2 cellular contexts compared by ENCODE assay signal in genomic region chr4:682490-683172, GRCh38.
TF ChIP-seq lines count a peak whose summit lies in the region.

No MANE protein-coding gene starts in this region.

TF ChIP-seq in HCT116, 20 proteins besides CTCF, POLR2A, EP300 and RAD21 (continued from another document):
- TF ChIP-seq, protein P1, sequence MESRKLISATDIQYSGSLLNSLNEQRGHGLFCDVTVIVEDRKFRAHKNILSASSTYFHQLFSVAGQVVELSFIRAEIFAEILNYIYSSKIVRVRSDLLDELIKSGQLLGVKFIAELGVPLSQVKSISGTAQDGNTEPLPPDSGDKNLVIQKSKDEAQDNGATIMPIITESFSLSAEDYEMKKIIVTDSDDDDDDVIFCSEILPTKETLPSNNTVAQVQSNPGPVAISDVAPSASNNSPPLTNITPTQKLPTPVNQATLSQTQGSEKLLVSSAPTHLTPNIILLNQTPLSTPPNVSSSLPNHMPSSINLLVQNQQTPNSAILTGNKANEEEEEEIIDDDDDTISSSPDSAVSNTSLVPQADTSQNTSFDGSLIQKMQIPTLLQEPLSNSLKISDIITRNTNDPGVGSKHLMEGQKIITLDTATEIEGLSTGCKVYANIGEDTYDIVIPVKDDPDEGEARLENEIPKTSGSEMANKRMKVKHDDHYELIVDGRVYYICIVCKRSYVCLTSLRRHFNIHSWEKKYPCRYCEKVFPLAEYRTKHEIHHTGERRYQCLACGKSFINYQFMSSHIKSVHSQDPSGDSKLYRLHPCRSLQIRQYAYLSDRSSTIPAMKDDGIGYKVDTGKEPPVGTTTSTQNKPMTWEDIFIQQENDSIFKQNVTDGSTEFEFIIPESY (IDR thresholded peaks at IDR 0.05; ENCODE audit: extremely low read depth, insufficient replicate concordance, low read length), result no peak
- TF ChIP-seq ZNF274 (IDR thresholded peaks at IDR 0.05; ENCODE audit: low read depth, low read length) (no peak), ZFX (IDR thresholded peaks at IDR 0.05) (no peak), SRF (IDR thresholded peaks at IDR 0.05; ENCODE audit: low read depth) (no peak), CEBPB (IDR thresholded peaks at IDR 0.05; ENCODE audit: low read depth) (no peak), EZH2phosphoT487 (IDR thresholded peaks at IDR 0.05; ENCODE audit: borderline replicate concordance) (no peak), SP1 (IDR thresholded peaks at IDR 0.05; ENCODE audit: low read depth) (no peak), SIN3A (IDR thresholded peaks at IDR 0.05; ENCODE audit: low read depth) (no peak), ELF1 (IDR thresholded peaks at IDR 0.05; ENCODE audit: borderline replicate concordance, low read depth) (no peak), FOSL1 (IDR thresholded peaks at IDR 0.05; ENCODE audit: low read depth) (no peak), EGR1 (IDR thresholded peaks at IDR 0.05; ENCODE audit: low read depth) (no peak)
- TF ChIP-seq, protein P2, sequence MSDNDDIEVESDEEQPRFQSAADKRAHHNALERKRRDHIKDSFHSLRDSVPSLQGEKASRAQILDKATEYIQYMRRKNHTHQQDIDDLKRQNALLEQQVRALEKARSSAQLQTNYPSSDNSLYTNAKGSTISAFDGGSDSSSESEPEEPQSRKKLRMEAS (IDR thresholded peaks at IDR 0.05), result no peak
TF ChIP-seq in HCT116: peak in this region for 0.

TF ChIP-seq in SK-N-SH treated with all-trans-retinoic acid at 6 μM for 48 hours, 23 proteins besides CTCF, POLR2A, EP300 and RAD21 (continued from another document):
- TF ChIP-seq TSHZ2 (CRISPR knock-in tag; IDR thresholded peaks at IDR 0.05), result no peak
- TF ChIP-seq ISL1 (CRISPR knock-in tag; IDR thresholded peaks at IDR 0.05), result no peak
- TF ChIP-seq OSR1 (CRISPR knock-in tag; IDR thresholded peaks at IDR 0.05), result no peak
- no peak for TF ChIP-seq ESRRG (CRISPR knock-in tag; IDR thresholded peaks at IDR 0.05)
- no peak for TF ChIP-seq ZNF8 (CRISPR knock-in tag; IDR thresholded peaks at IDR 0.05)
- TF ChIP-seq TCF4 (CRISPR knock-in tag; IDR thresholded peaks at IDR 0.05; ENCODE audit: borderline replicate concordance), result no peak
- no peak for TF ChIP-seq ZFP30 (CRISPR knock-in tag; IDR thresholded peaks at IDR 0.05)
- TF ChIP-seq ZC3H10 (CRISPR knock-in tag; IDR thresholded peaks at IDR 0.05), result no peak
